25 cellular contexts compared by ENCODE assay signal in the genomic region with DNA sequence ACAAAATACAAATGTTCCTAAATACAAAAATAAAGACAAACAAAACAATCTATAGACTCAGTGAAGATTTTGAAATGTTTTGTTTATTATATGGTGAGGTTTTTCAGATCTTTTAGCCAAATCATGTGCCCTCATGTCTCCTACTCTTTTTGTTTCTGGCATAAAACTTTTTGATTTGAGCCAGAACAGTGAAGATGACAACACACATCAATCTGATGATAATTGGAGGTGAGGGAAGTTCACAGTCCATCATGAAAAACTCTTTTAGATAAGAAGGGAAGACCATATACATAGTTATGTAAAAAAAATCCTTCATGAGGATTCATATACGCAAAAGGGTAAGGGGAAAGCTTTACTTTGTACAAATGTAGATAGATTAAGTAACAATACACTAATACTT.
DNase-seq lines count a peak whose midpoint lies in the region; ATAC-seq, FAIRE-seq and TF ChIP-seq lines count a peak whose summit lies in the region.
"Had no signal": no experiment of that assay in that cellular context is flagged by ENCODE, and none has a peak within 500 bp of the region (broad histone marks: within the 10 kb centered on the region; RNA-seq: fewer than 3 reads in every experiment).

No MANE protein-coding gene starts in this region.

- peaks cover 8 to 13% of the 10 kb centered on the region in 2 donors for H3K27me3 Mint-ChIP-seq in natural killer cell (ENCODE audit: low read depth in 2 of 2)
- peaks cover 0 to 9% of the 10 kb centered on the region in 2 donors for H3K27me3 Mint-ChIP-seq in natural killer cell treated with Interleukin-12 subunit alpha and Interleukin-12 subunit beta and Interleukin-15 and Interleukin-18, amount 100 ng/mL, for 72 hours
- H3K27me3 Mint-ChIP-seq in naive thymus-derived CD8-positive, alpha-beta T cell: peaks cover 0 to 2% (median 0%) of the 10 kb centered on the region in 5 donors
- no peaks in the 10 kb centered on the region for H3K27me3 Mint-ChIP-seq in activated naive CD8-positive, alpha-beta T cell treated with anti-CD3 and anti-CD28 coated beads for 36 hours
- H3K27me3 Mint-ChIP-seq: CD4-positive, alpha-beta T cell; CD8-positive, alpha-beta memory T cell had no signal

- BruUV-seq in GM12878 (replicated peaks; lab: Mats Ljungman, UMichigan): no TSS peak

- peaks cover 17% of the 10 kb centered on the region in 2 donors for H3K4me1 Mint-ChIP-seq in natural killer cell
- peaks cover 14 to 17% of the 10 kb centered on the region in 2 donors for H3K4me1 Mint-ChIP-seq in natural killer cell treated with Interleukin-12 subunit alpha and Interleukin-12 subunit beta and Interleukin-15 and Interleukin-18, amount 100 ng/mL, for 72 hours (ENCODE audit: low read depth in 2 of 2)
- peaks cover 0 to 8% (median 3%) of the 10 kb centered on the region in 4 donors for H3K4me1 Mint-ChIP-seq in naive thymus-derived CD8-positive, alpha-beta T cell
- no peaks in the 10 kb centered on the region for H3K4me1 Mint-ChIP-seq in activated naive CD8-positive, alpha-beta T cell treated with anti-CD3 and anti-CD28 coated beads for 36 hours
- H3K4me1 Mint-ChIP-seq: CD14-positive monocyte had no signal

- SMC1A ChIA-PET in GM12878 (lab: Charles Lee; ENCODE audit: uncharacterized antibody, unreplicated experiment): no interaction called here

- no peak overlapping the region for H3K9ac ChIP-seq in GM12878 (ENCODE audit: control insufficient read depth, insufficient read depth, low read length)
- H3K9ac ChIP-seq: BLaER1 treated with 17β-estradiol and CSF1 and Interleukin-3, amounts not matched to agents 10 nM and 100 nM; GM23248 had no signal

- CTCF ChIA-PET in GM12878 (lab: Yijun Ruan, JAX): no interaction called here

- in situ Hi-C loops in GM12878 (cut with MboI): no loop called here

- H3K36me3 ChIP-seq in GM12878 (ENCODE audit: control insufficient read depth in 2 of 2, insufficient read depth in 2 of 2, low read length in 1 of 2): no peaks in the 10 kb centered on the region
- H3K36me3 ChIP-seq: BE2C; BLaER1 treated with 17β-estradiol and CSF1 and Interleukin-3, amounts not matched to agents 10 nM and 100 nM had no signal

- H3K4me3 ChIP-seq in GM12878: no peak overlapping the region
- H3K4me3 ChIP-seq: A549; BLaER1 treated with 17β-estradiol and CSF1 and Interleukin-3, amounts not matched to agents 10 nM and 100 nM; GM23248 had no signal

- no peak overlapping the region for H3K27ac ChIP-seq in GM12878 (ENCODE audit: control insufficient read depth, insufficient read depth)
- H3K27ac ChIP-seq: A549; BLaER1 treated with 17β-estradiol and CSF1 and Interleukin-3, amounts not matched to agents 10 nM and 100 nM; GM23248 had no signal

- TF ChIP-seq POLR2A in GM12878 (IDR thresholded peaks at IDR 0.05; ENCODE audit: low read depth, low read length): no peak

- H3K4me1 ChIP-seq in GM12878 (ENCODE audit: control insufficient read depth, insufficient read depth, low read length): no peaks in the 10 kb centered on the region
- H3K4me1 ChIP-seq: A549; BE2C; BLaER1 treated with 17β-estradiol and CSF1 and Interleukin-3, amounts not matched to agents 10 nM and 100 nM had no signal

- ATAC-seq in natural killer cell (no peak), GM12878 (no peak), left lobe of liver (peak; percentile 70)
- ATAC-seq in natural killer cell treated with Interleukin-12 subunit alpha and Interleukin-12 subunit beta and Interleukin-15 and Interleukin-18, amount 100 ng/mL, for 72 hours: no peak
- no peak for ATAC-seq in naive thymus-derived CD8-positive, alpha-beta T cell
- ATAC-seq: A549 had no signal

- H3K4me2 ChIP-seq in GM12878 (ENCODE audit: control insufficient read depth, insufficient read depth): no peak overlapping the region
- H3K4me2 ChIP-seq: A549; BLaER1 treated with 17β-estradiol and CSF1 and Interleukin-3, amounts not matched to agents 10 nM and 100 nM had no signal

- H3K4me3 Mint-ChIP-seq in natural killer cell: peak overlapping the region; percentile 58
- no peak overlapping the region for H3K4me3 Mint-ChIP-seq in natural killer cell treated with Interleukin-12 subunit alpha and Interleukin-12 subunit beta and Interleukin-15 and Interleukin-18, amount 100 ng/mL, for 72 hours
- H3K4me3 Mint-ChIP-seq in naive thymus-derived CD8-positive, alpha-beta T cell: no peak overlapping the region
- no peak overlapping the region for H3K4me3 Mint-ChIP-seq in activated naive CD8-positive, alpha-beta T cell treated with anti-CD3 and anti-CD28 coated beads for 36 hours
- H3K4me3 Mint-ChIP-seq: CD14-positive monocyte; CD4-positive, alpha-beta T cell had no signal

- no peaks in the 10 kb centered on the region for H3K36me3 Mint-ChIP-seq in natural killer cell
- H3K36me3 Mint-ChIP-seq in natural killer cell treated with Interleukin-12 subunit alpha and Interleukin-12 subunit beta and Interleukin-15 and Interleukin-18, amount 100 ng/mL, for 72 hours: no peaks in the 10 kb centered on the region
- no peaks in the 10 kb centered on the region for H3K36me3 Mint-ChIP-seq in naive thymus-derived CD8-positive, alpha-beta T cell
- no peaks in the 10 kb centered on the region for H3K36me3 Mint-ChIP-seq in activated naive CD8-positive, alpha-beta T cell treated with anti-CD3 and anti-CD28 coated beads for 36 hours
- H3K36me3 Mint-ChIP-seq: CD14-positive monocyte; CD8-positive, alpha-beta memory T cell had no signal

- peak; percentile 38 for FAIRE-seq in GM12878 (lab: Jason Lieb, UNC)
- FAIRE-seq: A549, GM12892, H1 had no signal

- POLR2A ChIA-PET in GM12878 (lab: Charles Lee): no interaction called here
- POLR2A ChIA-PET in naive thymus-derived CD8-positive, alpha-beta T cell (lab: Charles Lee): no interaction called here

- 91% methylated on average over 1 of the region's 1 CpG for WGBS in GM12878 (ENCODE audit: insufficient coverage, insufficient replicate concordance, low lambda C conversion rate, missing lambda C conversion rate)

- TF ChIP-seq CTCF in natural killer cell (IDR thresholded peaks at IDR 0.05): no peak
- no peak for TF ChIP-seq CTCF in GM12878 (IDR thresholded peaks at IDR 0.05 in 2 of 3, conservative IDR thresholded peaks at IDR 0.05 in 1 of 3; ENCODE audit: control insufficient read depth in 2 of 3, extremely low read depth in 1 of 3, insufficient read depth in 1 of 3, low read depth in 3 of 3, low read length in 3 of 3)

- RAD21 ChIA-PET in GM12878 (lab: Charles Lee; ENCODE audit: unreplicated experiment): no interaction called here

- H3K27ac Mint-ChIP-seq in natural killer cell: peak overlapping the region in 1 of 2 donors; percentile 81
- no peak overlapping the region for H3K27ac Mint-ChIP-seq in natural killer cell treated with Interleukin-12 subunit alpha and Interleukin-12 subunit beta and Interleukin-15 and Interleukin-18, amount 100 ng/mL, for 72 hours
- no peak overlapping the region for H3K27ac Mint-ChIP-seq in naive thymus-derived CD8-positive, alpha-beta T cell
- no peak overlapping the region for H3K27ac Mint-ChIP-seq in activated naive CD8-positive, alpha-beta T cell treated with anti-CD3 and anti-CD28 coated beads for 36 hours
- H3K27ac Mint-ChIP-seq: CD14-positive monocyte; CD4-positive, alpha-beta T cell had no signal

- DNase-seq in natural killer cell (no peak), GM12878 (ENCODE audit: low read depth, low spot score) (no peak), left lobe of liver (ENCODE audit: low spot score) (no peak)
- DNase-seq in natural killer cell treated with Interleukin-12 subunit alpha and Interleukin-12 subunit beta and Interleukin-15 and Interleukin-18, amount 100 ng/mL, for 72 hours (ENCODE audit: low spot score): no peak
- DNase-seq in activated CD4-positive, alpha-beta T cell treated with anti-CD3 and anti-CD28 coated beads, Interleukin-2, amount 50 U/mL, for 48 hours: no peak
- DNase-seq in naive thymus-derived CD8-positive, alpha-beta T cell: no peak
- DNase-seq in activated naive CD8-positive, alpha-beta T cell treated with anti-CD3 and anti-CD28 coated beads for 36 hours: no peak
- DNase-seq: 8988T; ACHN; AML-193; BE2C; Calu3; CD4-positive, alpha-beta T cell; DMS53; DMS79 treated with DMSO at 0.1 percent for 48 hours; GF-D8; GM23248; H7; HCEC 1CT had no signal

- no peaks in the 10 kb centered on the region for H4K20me1 ChIP-seq in GM12878 (ENCODE audit: control insufficient read depth, insufficient read depth)
- H4K20me1 ChIP-seq: BLaER1 treated with 17β-estradiol and CSF1 and Interleukin-3, amounts not matched to agents 10 nM and 100 nM had no signal

- no peaks in the 10 kb centered on the region for H3K9me3 ChIP-seq in GM12878 (replicated peaks; ENCODE audit: control insufficient read depth, insufficient read depth, low read length)
- H3K9me3 ChIP-seq: A549, BE2C had no signal

- TF ChIP-seq EP300 in GM12878 (IDR thresholded peaks at IDR 0.05; ENCODE audit: borderline replicate concordance in 1 of 2, control insufficient read depth in 1 of 2, low read depth in 2 of 2, low read length in 2 of 2): no peak

- intact Hi-C loops in natural killer cell (cut with micrococcal nuclease): no loop called here
- intact Hi-C loops in GM12878 (cut with micrococcal nuclease; ENCODE audit: unreplicated experiment): no loop called here

- H3K79me2 ChIP-seq in GM12878 (ENCODE audit: control insufficient read depth, insufficient read depth, low read length): no peaks in the 10 kb centered on the region

- TF ChIP-seq RAD21 in GM12878 (IDR thresholded peaks at IDR 0.05; ENCODE audit: insufficient read depth, low read depth, low read length): no peak

- H3K9me3 Mint-ChIP-seq in natural killer cell: no peaks in the 10 kb centered on the region
- no peaks in the 10 kb centered on the region for H3K9me3 Mint-ChIP-seq in natural killer cell treated with Interleukin-12 subunit alpha and Interleukin-12 subunit beta and Interleukin-15 and Interleukin-18, amount 100 ng/mL, for 72 hours
- H3K9me3 Mint-ChIP-seq in naive thymus-derived CD8-positive, alpha-beta T cell: no peaks in the 10 kb centered on the region
- H3K9me3 Mint-ChIP-seq in activated naive CD8-positive, alpha-beta T cell treated with anti-CD3 and anti-CD28 coated beads for 36 hours: no peaks in the 10 kb centered on the region
- H3K9me3 Mint-ChIP-seq: CD4-positive, alpha-beta T cell had no signal

- H3K27me3 ChIP-seq in GM12878 (replicated peaks in 1 of 2; ENCODE audit: control insufficient read depth in 2 of 2, insufficient read depth in 2 of 2, low read length in 1 of 2): no peaks in the 10 kb centered on the region; a peak in 1 of 4 replicates
- H3K27me3 ChIP-seq: BE2C; BLaER1 treated with 17β-estradiol and CSF1 and Interleukin-3, amounts not matched to agents 10 nM and 100 nM had no signal

- H2AFZ ChIP-seq in GM12878 (ENCODE audit: control insufficient read depth, low read depth, low read length): no peak overlapping the region
- H2AFZ ChIP-seq: GM23248 had no signal

TF ChIP-seq in GM12878, 131 proteins besides CTCF, POLR2A, EP300 and RAD21 (continues in another document):
- TF ChIP-seq KAT2A (conservative IDR thresholded peaks at IDR 0.05; ENCODE audit: control insufficient read depth, low read depth, low read length) (no peak), ESRRA (IDR thresholded peaks at IDR 0.05; ENCODE audit: low read length) (no peak), ASH2L (IDR thresholded peaks at IDR 0.05; ENCODE audit: borderline replicate concordance, low read depth) (no peak)
